Comparison of ENCODE assay signal across 8 cellular contexts in the genomic region with DNA sequence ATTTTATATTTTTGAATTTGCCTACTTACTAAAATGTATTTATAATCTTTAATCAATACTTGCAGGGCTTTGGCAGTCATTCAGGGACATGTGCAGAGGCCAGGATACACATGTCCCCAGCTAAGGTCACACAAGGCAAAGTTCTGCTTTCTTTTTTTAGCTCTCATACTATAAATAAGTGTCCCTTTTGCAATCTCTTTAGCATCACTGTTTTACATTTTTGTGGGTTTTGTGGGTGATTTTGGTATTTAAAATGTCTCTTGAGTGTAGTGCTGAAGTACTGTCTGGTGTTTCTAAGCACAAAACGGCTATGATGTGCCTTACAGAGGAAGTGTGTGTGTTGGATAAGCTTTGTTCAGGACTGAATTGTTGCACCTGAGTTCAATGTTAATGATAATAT.
A peak's percentile ranks its signal among the peaks of the same experiment; 100 is the strongest.
DNase-seq lines count a peak whose midpoint lies in the region; FAIRE-seq and TF ChIP-seq lines count a peak whose summit lies in the region.

No MANE protein-coding gene starts in this region.

- no peak for TF ChIP-seq CTCF in kidney (IDR thresholded peaks at IDR 0.05; ENCODE audit: borderline replicate concordance, extremely low read depth, insufficient read depth)

- no peak for FAIRE-seq in kidney (lab: Jason Lieb, UNC)

- no peaks in the 10 kb centered on the region for H3K9me3 ChIP-seq in kidney (ENCODE audit: control insufficient read depth in 1 of 2, low read length in 2 of 2)

- no peaks in the 10 kb centered on the region for H3K36me3 ChIP-seq in kidney (ENCODE audit: control insufficient read depth in 1 of 2, insufficient read depth in 2 of 2, low read length in 2 of 2)

- H3K4me3 ChIP-seq in kidney (ENCODE audit: low read length in 2 of 2), result no peak overlapping the region

- no peak overlapping the region for H3K27ac ChIP-seq in kidney (ENCODE audit: low read depth in 2 of 2, low read length in 2 of 2)

- intact Hi-C loops in kidney (cut with DNase I), result no loop called here

- DNase-seq in GM04503 (ENCODE audit: low read depth) (peak; percentile 84), H4 (ENCODE audit: low spot score) (peak; percentile 89), LHCN-M2 (ENCODE audit: low read depth) (peak; percentile 90), fibroblast of gingiva (ENCODE audit: low read depth) (peak; percentile 90), germinal center (ENCODE audit: low spot score) (no peak), NCI-H2029 treated with DMSO at 0.1 percent for 48 hours (lab: John Stamatoyannopoulos, UW) (no peak), kidney (no peak)
- no peak for DNase-seq in activated CD4-positive, alpha-beta T cell treated with anti-CD3 and anti-CD28 coated beads, Interleukin-2, amount 50 U/mL, for 48 hours

- H3K4me1 ChIP-seq in kidney (ENCODE audit: control insufficient read depth in 1 of 2, insufficient read depth in 1 of 2, low read depth in 1 of 2, low read length in 2 of 2), result peaks cover 0 to 4% of the 10 kb centered on the region in 2 donors

- H3K9ac ChIP-seq in kidney (ENCODE audit: low read length in 2 of 2), result no peak overlapping the region

Comparison
In these comparisons a context has a peak if more than half of its experiments do, and no peak if none do; other contexts are left out.
1. DNase-seq: peak in GM04503 (single experiment), H4 (single experiment), LHCN-M2 (single experiment) and fibroblast of gingiva (single experiment); none in germinal center (single experiment), activated CD4-positive, alpha-beta T cell treated with anti-CD3 and anti-CD28 coated beads, Interleukin-2, amount 50 U/mL, for 48 hours (0 of 2), NCI-H2029 treated with DMSO at 0.1 percent for 48 hours (single experiment) and kidney (single experiment).